In genomic region chr2:142866426-142866825, GRCh38 we compare ENCODE assay signal across 1 cellular context.
TF ChIP-seq lines count a peak whose summit lies in the region.

No MANE protein-coding gene starts in this region.

TF ChIP-seq in GM12878, 131 proteins besides CTCF, POLR2A, EP300 and RAD21 (continued from another document):
- TF ChIP-seq ZNF687 (IDR thresholded peaks at IDR 0.05), result 0 out of 2 replicates have a peak, but pooled peaks have one; percentile 10
